2 cellular contexts compared by ENCODE assay signal in the genomic region with DNA sequence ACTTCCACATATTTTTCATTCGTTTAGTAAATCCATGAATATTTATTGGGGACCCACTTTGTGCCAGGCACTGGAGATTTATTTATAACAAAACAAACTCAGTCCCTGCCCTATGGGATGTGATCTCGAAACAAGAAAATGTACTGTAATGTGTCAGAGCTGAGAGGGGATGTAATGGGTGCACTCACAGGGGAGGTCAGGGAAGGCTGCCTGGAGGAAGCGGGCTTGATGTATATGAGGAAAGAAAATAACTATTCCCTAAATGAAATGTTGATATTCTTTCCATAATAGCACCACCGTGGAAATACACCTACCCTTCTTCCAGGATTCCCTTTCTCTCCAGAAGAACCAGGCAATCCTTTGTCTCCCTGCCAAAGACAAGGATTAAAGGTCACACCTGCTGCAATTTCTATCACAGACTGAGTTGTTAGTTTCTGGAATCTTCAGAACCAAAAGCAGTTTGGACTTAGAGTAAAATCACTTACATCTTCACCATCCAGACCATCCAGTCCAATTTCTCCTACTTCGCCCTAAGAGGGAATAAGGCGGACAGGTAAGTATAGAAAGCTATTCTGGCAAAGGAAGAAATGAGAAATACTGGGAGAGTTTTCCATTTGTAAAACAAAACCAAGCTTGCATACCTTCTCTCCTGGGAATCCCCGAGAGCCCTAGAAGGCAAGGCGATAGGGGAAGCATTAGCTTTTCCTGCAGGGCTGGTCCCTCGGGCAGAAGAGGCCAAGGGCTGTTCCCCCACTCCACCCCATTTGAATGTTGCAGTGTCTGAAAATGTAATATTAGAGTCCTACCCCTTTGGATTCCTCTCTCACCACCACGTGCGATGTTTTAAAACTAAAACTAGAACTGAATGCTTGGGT.
TF ChIP-seq lines count a peak whose summit lies in the region.

No MANE protein-coding gene starts in this region.

TF ChIP-seq in WTC11, 78 proteins besides CTCF, POLR2A, EP300 and RAD21:
- TF ChIP-seq, protein P1, sequence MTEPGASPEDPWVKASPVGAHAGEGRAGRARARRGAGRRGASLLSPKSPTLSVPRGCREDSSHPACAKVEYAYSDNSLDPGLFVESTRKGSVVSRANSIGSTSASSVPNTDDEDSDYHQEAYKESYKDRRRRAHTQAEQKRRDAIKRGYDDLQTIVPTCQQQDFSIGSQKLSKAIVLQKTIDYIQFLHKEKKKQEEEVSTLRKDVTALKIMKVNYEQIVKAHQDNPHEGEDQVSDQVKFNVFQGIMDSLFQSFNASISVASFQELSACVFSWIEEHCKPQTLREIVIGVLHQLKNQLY (CRISPR knock-in tag; IDR thresholded peaks at IDR 0.05) = no peak
- TF ChIP-seq ZNF232 (CRISPR knock-in tag; IDR thresholded peaks at IDR 0.05) (no peak), RELA (CRISPR knock-in tag; IDR thresholded peaks at IDR 0.05; ENCODE audit: borderline replicate concordance) (no peak), ELF4 (CRISPR knock-in tag; IDR thresholded peaks at IDR 0.05; ENCODE audit: low read depth) (no peak), ZNF317 (CRISPR knock-in tag; IDR thresholded peaks at IDR 0.05; ENCODE audit: borderline replicate concordance, low read depth) (no peak), SP1 (CRISPR knock-in tag; conservative IDR thresholded peaks at IDR 0.05) (peak; percentile 34; the same call in 1 of the 2 replicates), ZNF671 (CRISPR knock-in tag; IDR thresholded peaks at IDR 0.05) (no peak), ZNF396 (CRISPR knock-in tag; IDR thresholded peaks at IDR 0.05; ENCODE audit: borderline replicate concordance) (no peak), ZNF423 (CRISPR knock-in tag; IDR thresholded peaks at IDR 0.05) (no peak), ZNF219 (CRISPR knock-in tag; IDR thresholded peaks at IDR 0.05; ENCODE audit: borderline replicate concordance) (no peak), OVOL2 (CRISPR knock-in tag; IDR thresholded peaks at IDR 0.05; ENCODE audit: borderline replicate concordance) (no peak), TEAD1 (CRISPR knock-in tag; IDR thresholded peaks at IDR 0.05) (0 out of 2 replicates have a peak, but pooled peaks have one; percentile 20), EMX1 (CRISPR knock-in tag; IDR thresholded peaks at IDR 0.05) (no peak)
- TF ChIP-seq, protein P2, sequence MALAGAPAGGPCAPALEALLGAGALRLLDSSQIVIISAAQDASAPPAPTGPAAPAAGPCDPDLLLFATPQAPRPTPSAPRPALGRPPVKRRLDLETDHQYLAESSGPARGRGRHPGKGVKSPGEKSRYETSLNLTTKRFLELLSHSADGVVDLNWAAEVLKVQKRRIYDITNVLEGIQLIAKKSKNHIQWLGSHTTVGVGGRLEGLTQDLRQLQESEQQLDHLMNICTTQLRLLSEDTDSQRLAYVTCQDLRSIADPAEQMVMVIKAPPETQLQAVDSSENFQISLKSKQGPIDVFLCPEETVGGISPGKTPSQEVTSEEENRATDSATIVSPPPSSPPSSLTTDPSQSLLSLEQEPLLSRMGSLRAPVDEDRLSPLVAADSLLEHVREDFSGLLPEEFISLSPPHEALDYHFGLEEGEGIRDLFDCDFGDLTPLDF (CRISPR knock-in tag; IDR thresholded peaks at IDR 0.05) = no peak
- TF ChIP-seq, protein P3, sequence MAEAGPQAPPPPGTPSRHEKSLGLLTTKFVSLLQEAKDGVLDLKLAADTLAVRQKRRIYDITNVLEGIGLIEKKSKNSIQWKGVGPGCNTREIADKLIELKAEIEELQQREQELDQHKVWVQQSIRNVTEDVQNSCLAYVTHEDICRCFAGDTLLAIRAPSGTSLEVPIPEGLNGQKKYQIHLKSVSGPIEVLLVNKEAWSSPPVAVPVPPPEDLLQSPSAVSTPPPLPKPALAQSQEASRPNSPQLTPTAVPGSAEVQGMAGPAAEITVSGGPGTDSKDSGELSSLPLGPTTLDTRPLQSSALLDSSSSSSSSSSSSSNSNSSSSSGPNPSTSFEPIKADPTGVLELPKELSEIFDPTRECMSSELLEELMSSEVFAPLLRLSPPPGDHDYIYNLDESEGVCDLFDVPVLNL (CRISPR knock-in tag; IDR thresholded peaks at IDR 0.05; ENCODE audit: borderline replicate concordance, low read depth) = no peak
- TF ChIP-seq, protein P4, sequence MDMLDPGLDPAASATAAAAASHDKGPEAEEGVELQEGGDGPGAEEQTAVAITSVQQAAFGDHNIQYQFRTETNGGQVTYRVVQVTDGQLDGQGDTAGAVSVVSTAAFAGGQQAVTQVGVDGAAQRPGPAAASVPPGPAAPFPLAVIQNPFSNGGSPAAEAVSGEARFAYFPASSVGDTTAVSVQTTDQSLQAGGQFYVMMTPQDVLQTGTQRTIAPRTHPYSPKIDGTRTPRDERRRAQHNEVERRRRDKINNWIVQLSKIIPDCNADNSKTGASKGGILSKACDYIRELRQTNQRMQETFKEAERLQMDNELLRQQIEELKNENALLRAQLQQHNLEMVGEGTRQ (CRISPR knock-in tag; IDR thresholded peaks at IDR 0.05) = no peak
- TF ChIP-seq, protein P5, sequence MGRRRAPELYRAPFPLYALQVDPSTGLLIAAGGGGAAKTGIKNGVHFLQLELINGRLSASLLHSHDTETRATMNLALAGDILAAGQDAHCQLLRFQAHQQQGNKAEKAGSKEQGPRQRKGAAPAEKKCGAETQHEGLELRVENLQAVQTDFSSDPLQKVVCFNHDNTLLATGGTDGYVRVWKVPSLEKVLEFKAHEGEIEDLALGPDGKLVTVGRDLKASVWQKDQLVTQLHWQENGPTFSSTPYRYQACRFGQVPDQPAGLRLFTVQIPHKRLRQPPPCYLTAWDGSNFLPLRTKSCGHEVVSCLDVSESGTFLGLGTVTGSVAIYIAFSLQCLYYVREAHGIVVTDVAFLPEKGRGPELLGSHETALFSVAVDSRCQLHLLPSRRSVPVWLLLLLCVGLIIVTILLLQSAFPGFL (CRISPR knock-in tag; IDR thresholded peaks at IDR 0.05; ENCODE audit: borderline replicate concordance) = no peak
- TF ChIP-seq, protein P6, sequence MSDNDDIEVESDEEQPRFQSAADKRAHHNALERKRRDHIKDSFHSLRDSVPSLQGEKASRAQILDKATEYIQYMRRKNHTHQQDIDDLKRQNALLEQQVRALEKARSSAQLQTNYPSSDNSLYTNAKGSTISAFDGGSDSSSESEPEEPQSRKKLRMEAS (CRISPR knock-in tag; IDR thresholded peaks at IDR 0.05) = peak; percentile 32; the same call in 1 of the 2 replicates

TF ChIP-seq in HepG2, 621 proteins besides CTCF, POLR2A, EP300 and RAD21:
- peak; percentile 17 for TF ChIP-seq ZFP36 (IDR thresholded peaks at IDR 0.05; ENCODE audit: borderline replicate concordance, low read depth, low read length, partially characterized antibody)
- TF ChIP-seq POLR2AphosphoS2 (IDR thresholded peaks at IDR 0.05; ENCODE audit: low read depth, low read length) = no peak
